In the genomic region with DNA sequence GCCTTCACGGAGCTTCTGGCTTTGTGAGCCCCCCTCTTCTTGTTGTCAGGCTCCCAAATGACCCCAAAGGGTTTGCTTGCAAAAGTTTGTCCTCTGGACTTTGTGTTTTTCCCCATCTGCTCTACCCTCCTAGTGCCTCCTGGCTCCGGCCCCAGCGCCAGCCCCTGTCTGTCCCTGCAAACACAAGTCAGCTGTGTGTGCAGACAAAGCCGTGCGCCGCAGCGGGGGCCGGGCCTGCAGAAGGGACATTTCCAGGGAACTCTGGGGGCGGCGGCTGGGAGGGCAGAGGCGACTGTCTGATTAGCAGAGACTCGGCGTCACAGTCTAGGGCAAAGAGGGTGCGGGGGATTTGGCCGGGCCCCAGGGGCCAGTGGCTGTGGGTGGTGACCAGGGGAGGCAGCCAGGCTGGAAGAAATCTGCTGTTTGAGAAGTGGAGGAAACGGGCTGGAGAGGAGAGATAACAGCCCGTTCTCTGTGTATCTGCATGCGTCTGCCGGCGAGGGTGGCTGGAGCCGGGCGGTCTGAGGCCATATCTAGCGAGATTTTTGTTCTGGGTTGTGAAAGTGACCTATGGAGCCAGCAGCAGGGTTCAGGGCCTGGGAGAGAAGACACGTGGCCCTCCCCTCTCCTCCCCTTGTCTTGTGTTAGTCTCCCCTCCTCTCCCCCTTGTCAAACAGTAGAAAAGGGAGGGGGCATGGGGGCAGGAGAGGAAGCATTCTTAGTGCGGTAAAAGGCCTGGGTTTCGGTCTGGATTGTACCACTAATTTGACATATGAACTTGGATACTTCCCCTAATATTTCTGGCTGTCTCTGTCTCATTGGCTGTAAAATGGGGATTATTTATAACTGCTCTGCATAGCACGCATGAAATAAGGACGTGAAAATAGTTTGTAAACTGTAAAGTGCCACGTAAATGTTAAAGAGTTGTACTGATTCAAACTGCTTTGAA, we compare ENCODE assay signal across 1 cellular context.
TF ChIP-seq lines count a peak whose summit lies in the region.

No MANE protein-coding gene starts in this region.

TF ChIP-seq in K562, 482 proteins besides CTCF, POLR2A, EP300 and RAD21 (continued from another document and continues in another):
- TF ChIP-seq, protein P1, sequence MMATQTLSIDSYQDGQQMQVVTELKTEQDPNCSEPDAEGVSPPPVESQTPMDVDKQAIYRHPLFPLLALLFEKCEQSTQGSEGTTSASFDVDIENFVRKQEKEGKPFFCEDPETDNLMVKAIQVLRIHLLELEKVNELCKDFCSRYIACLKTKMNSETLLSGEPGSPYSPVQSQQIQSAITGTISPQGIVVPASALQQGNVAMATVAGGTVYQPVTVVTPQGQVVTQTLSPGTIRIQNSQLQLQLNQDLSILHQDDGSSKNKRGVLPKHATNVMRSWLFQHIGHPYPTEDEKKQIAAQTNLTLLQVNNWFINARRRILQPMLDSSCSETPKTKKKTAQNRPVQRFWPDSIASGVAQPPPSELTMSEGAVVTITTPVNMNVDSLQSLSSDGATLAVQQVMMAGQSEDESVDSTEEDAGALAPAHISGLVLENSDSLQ (IDR thresholded peaks at IDR 0.05) = no peak; the same call in none of the 2 replicates
- TF ChIP-seq POLR2B (IDR thresholded peaks at IDR 0.05; ENCODE audit: low read depth, partially characterized antibody) (no peak), PHB (CRISPR knock-in tag; IDR thresholded peaks at IDR 0.05) (no peak), CREBBP (IDR thresholded peaks at IDR 0.05; ENCODE audit: low read depth, low read length) (no peak), TAF9B (IDR thresholded peaks at IDR 0.05; ENCODE audit: partially characterized antibody) (no peak), ZKSCAN1 (IDR thresholded peaks at IDR 0.05; ENCODE audit: low read depth, low read length) (no peak), CHD1 (IDR thresholded peaks at IDR 0.05; ENCODE audit: low read length) (no peak), ZNF707 (CRISPR knock-in tag; conservative IDR thresholded peaks at IDR 0.05) (no peak), KLF10 (CRISPR knock-in tag; IDR thresholded peaks at IDR 0.05) (no peak), TEAD4 (IDR thresholded peaks at IDR 0.05; ENCODE audit: low read length) (peak; percentile 97), TEAD4 (CRISPR knock-in tag; IDR thresholded peaks at IDR 0.05; ENCODE audit: borderline replicate concordance) (no peak), ZNF347 (CRISPR knock-in tag; IDR thresholded peaks at IDR 0.05; ENCODE audit: low read depth) (no peak), JUN (IDR thresholded peaks at IDR 0.05; ENCODE audit: borderline replicate concordance, low read depth, low read length) (no peak), JUN (CRISPR knock-in tag; IDR thresholded peaks at IDR 0.05; ENCODE audit: borderline replicate concordance) (no peak), TRIM24 (IDR thresholded peaks at IDR 0.05) (peak; percentile 87 to 91), BRD4 (IDR thresholded peaks at IDR 0.05) (no peak), CTBP1 (IDR thresholded peaks at IDR 0.05; ENCODE audit: borderline replicate concordance) (peak; percentile 87; the same call in 1 of the 2 replicates), ZFX (CRISPR knock-in tag; IDR thresholded peaks at IDR 0.05) (peak; percentile 57), SRSF7 (optimal IDR thresholded peaks at IDR 0.05; ENCODE audit: low read depth, low read length) (no peak), RUNX1 (IDR thresholded peaks at IDR 0.05; ENCODE audit: low read depth) (0 out of 2 replicates have a peak, but pooled peaks have one; percentile 44), ZFPM2 (CRISPR knock-in tag; IDR thresholded peaks at IDR 0.05) (no peak), HIVEP1 (CRISPR knock-in tag; IDR thresholded peaks at IDR 0.05) (no peak), ZNF75A (CRISPR knock-in tag; IDR thresholded peaks at IDR 0.05) (no peak), KLF6 (CRISPR knock-in tag; IDR thresholded peaks at IDR 0.05; ENCODE audit: borderline replicate concordance) (no peak), MIER1 (IDR thresholded peaks at IDR 0.05; ENCODE audit: low read depth) (no peak), ZNF695 (CRISPR knock-in tag; IDR thresholded peaks at IDR 0.05) (no peak), TGIF2 (CRISPR knock-in tag; IDR thresholded peaks at IDR 0.05) (no peak), SIN3A (IDR thresholded peaks at IDR 0.05; ENCODE audit: borderline replicate concordance in 2 of 2, control insufficient read depth in 1 of 2, low read depth in 2 of 2, low read length in 2 of 2) (peak in 1 of 2 experiments; percentile 35; a peak in 2 of 4 replicates), CCAR2 (IDR thresholded peaks at IDR 0.05; ENCODE audit: low read depth, low read length) (no peak), PCBP2 (IDR thresholded peaks at IDR 0.05; ENCODE audit: low read depth, low read length, poor library complexity, severe bottlenecking) (no peak), NR1H2 (CRISPR knock-in tag; IDR thresholded peaks at IDR 0.05) (no peak), KLF16 (IDR thresholded peaks at IDR 0.05) (peak; percentile 98)
- TF ChIP-seq, protein P2, sequence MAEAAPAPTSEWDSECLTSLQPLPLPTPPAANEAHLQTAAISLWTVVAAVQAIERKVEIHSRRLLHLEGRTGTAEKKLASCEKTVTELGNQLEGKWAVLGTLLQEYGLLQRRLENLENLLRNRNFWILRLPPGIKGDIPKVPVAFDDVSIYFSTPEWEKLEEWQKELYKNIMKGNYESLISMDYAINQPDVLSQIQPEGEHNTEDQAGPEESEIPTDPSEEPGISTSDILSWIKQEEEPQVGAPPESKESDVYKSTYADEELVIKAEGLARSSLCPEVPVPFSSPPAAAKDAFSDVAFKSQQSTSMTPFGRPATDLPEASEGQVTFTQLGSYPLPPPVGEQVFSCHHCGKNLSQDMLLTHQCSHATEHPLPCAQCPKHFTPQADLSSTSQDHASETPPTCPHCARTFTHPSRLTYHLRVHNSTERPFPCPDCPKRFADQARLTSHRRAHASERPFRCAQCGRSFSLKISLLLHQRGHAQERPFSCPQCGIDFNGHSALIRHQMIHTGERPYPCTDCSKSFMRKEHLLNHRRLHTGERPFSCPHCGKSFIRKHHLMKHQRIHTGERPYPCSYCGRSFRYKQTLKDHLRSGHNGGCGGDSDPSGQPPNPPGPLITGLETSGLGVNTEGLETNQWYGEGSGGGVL (CRISPR knock-in tag; IDR thresholded peaks at IDR 0.05) = no peak
- TF ChIP-seq, protein P3, sequence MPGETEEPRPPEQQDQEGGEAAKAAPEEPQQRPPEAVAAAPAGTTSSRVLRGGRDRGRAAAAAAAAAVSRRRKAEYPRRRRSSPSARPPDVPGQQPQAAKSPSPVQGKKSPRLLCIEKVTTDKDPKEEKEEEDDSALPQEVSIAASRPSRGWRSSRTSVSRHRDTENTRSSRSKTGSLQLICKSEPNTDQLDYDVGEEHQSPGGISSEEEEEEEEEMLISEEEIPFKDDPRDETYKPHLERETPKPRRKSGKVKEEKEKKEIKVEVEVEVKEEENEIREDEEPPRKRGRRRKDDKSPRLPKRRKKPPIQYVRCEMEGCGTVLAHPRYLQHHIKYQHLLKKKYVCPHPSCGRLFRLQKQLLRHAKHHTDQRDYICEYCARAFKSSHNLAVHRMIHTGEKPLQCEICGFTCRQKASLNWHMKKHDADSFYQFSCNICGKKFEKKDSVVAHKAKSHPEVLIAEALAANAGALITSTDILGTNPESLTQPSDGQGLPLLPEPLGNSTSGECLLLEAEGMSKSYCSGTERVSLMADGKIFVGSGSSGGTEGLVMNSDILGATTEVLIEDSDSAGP (CRISPR knock-in tag; IDR thresholded peaks at IDR 0.05) = no peak
- TF ChIP-seq, protein P4, sequence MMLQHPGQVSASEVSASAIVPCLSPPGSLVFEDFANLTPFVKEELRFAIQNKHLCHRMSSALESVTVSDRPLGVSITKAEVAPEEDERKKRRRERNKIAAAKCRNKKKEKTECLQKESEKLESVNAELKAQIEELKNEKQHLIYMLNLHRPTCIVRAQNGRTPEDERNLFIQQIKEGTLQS (IDR thresholded peaks at IDR 0.05) = peak; percentile 39; the same call in 1 of the 2 replicates
- TF ChIP-seq, protein P4 (CRISPR knock-in tag; conservative IDR thresholded peaks at IDR 0.05) = no peak
- TF ChIP-seq, protein P5, sequence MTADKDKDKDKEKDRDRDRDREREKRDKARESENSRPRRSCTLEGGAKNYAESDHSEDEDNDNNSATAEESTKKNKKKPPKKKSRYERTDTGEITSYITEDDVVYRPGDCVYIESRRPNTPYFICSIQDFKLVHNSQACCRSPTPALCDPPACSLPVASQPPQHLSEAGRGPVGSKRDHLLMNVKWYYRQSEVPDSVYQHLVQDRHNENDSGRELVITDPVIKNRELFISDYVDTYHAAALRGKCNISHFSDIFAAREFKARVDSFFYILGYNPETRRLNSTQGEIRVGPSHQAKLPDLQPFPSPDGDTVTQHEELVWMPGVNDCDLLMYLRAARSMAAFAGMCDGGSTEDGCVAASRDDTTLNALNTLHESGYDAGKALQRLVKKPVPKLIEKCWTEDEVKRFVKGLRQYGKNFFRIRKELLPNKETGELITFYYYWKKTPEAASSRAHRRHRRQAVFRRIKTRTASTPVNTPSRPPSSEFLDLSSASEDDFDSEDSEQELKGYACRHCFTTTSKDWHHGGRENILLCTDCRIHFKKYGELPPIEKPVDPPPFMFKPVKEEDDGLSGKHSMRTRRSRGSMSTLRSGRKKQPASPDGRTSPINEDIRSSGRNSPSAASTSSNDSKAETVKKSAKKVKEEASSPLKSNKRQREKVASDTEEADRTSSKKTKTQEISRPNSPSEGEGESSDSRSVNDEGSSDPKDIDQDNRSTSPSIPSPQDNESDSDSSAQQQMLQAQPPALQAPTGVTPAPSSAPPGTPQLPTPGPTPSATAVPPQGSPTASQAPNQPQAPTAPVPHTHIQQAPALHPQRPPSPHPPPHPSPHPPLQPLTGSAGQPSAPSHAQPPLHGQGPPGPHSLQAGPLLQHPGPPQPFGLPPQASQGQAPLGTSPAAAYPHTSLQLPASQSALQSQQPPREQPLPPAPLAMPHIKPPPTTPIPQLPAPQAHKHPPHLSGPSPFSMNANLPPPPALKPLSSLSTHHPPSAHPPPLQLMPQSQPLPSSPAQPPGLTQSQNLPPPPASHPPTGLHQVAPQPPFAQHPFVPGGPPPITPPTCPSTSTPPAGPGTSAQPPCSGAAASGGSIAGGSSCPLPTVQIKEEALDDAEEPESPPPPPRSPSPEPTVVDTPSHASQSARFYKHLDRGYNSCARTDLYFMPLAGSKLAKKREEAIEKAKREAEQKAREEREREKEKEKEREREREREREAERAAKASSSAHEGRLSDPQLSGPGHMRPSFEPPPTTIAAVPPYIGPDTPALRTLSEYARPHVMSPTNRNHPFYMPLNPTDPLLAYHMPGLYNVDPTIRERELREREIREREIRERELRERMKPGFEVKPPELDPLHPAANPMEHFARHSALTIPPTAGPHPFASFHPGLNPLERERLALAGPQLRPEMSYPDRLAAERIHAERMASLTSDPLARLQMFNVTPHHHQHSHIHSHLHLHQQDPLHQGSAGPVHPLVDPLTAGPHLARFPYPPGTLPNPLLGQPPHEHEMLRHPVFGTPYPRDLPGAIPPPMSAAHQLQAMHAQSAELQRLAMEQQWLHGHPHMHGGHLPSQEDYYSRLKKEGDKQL (CRISPR knock-in tag; IDR thresholded peaks at IDR 0.05; ENCODE audit: borderline replicate concordance) = no peak
- TF ChIP-seq, protein P6, sequence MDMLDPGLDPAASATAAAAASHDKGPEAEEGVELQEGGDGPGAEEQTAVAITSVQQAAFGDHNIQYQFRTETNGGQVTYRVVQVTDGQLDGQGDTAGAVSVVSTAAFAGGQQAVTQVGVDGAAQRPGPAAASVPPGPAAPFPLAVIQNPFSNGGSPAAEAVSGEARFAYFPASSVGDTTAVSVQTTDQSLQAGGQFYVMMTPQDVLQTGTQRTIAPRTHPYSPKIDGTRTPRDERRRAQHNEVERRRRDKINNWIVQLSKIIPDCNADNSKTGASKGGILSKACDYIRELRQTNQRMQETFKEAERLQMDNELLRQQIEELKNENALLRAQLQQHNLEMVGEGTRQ (CRISPR knock-in tag; IDR thresholded peaks at IDR 0.05) = peak; percentile 63
- TF ChIP-seq, protein P7, sequence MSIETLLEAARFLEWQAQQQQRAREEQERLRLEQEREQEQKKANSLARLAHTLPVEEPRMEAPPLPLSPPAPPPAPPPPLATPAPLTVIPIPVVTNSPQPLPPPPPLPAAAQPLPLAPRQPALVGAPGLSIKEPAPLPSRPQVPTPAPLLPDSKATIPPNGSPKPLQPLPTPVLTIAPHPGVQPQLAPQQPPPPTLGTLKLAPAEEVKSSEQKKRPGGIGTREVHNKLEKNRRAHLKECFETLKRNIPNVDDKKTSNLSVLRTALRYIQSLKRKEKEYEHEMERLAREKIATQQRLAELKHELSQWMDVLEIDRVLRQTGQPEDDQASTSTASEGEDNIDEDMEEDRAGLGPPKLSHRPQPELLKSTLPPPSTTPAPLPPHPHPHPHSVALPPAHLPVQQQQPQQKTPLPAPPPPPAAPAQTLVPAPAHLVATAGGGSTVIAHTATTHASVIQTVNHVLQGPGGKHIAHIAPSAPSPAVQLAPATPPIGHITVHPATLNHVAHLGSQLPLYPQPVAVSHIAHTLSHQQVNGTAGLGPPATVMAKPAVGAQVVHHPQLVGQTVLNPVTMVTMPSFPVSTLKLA (conservative IDR thresholded peaks at IDR 0.05) = peak; percentile 85 to 94
- TF ChIP-seq, protein P8, sequence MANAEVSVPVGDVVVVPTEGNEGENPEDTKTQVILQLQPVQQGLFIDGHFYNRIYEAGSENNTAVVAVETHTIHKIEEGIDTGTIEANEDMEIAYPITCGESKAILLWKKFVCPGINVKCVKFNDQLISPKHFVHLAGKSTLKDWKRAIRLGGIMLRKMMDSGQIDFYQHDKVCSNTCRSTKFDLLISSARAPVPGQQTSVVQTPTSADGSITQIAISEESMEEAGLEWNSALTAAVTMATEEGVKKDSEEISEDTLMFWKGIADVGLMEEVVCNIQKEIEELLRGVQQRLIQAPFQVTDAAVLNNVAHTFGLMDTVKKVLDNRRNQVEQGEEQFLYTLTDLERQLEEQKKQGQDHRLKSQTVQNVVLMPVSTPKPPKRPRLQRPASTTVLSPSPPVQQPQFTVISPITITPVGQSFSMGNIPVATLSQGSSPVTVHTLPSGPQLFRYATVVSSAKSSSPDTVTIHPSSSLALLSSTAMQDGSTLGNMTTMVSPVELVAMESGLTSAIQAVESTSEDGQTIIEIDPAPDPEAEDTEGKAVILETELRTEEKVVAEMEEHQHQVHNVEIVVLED (CRISPR knock-in tag; IDR thresholded peaks at IDR 0.05) = no peak
- TF ChIP-seq, protein P9, sequence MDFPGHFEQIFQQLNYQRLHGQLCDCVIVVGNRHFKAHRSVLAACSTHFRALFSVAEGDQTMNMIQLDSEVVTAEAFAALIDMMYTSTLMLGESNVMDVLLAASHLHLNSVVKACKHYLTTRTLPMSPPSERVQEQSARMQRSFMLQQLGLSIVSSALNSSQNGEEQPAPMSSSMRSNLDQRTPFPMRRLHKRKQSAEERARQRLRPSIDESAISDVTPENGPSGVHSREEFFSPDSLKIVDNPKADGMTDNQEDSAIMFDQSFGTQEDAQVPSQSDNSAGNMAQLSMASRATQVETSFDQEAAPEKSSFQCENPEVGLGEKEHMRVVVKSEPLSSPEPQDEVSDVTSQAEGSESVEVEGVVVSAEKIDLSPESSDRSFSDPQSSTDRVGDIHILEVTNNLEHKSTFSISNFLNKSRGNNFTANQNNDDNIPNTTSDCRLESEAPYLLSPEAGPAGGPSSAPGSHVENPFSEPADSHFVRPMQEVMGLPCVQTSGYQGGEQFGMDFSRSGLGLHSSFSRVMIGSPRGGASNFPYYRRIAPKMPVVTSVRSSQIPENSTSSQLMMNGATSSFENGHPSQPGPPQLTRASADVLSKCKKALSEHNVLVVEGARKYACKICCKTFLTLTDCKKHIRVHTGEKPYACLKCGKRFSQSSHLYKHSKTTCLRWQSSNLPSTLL (IDR thresholded peaks at IDR 0.05) = no peak
